In genomic region chr5:80140496-80140895, GRCh38 we compare ENCODE assay signal across 9 cellular contexts.
A peak's percentile ranks its signal among the peaks of the same experiment; 100 is the strongest.
DNase-seq lines count a peak whose midpoint lies in the region; ATAC-seq and TF ChIP-seq lines count a peak whose summit lies in the region.
"Had no signal": no experiment of that assay in that cellular context is flagged by ENCODE, and none has a peak within 500 bp of the region (broad histone marks: within the 10 kb centered on the region; RNA-seq: fewer than 3 reads in every experiment).

No MANE protein-coding gene starts in this region.

- TF ChIP-seq EP300 in SK-N-SH (IDR thresholded peaks at IDR 0.05; ENCODE audit: borderline replicate concordance in 1 of 2, low read depth in 1 of 2, low read length in 1 of 2) = no peak

- H4K20me1 ChIP-seq in SK-N-SH (ENCODE audit: insufficient read depth) = no peaks in the 10 kb centered on the region

- H3K27ac Mint-ChIP-seq in T-helper 17 cell = peak overlapping the region; percentile 99
- peak overlapping the region; percentile 84 for H3K27ac Mint-ChIP-seq in activated naive CD4-positive, alpha-beta T cell treated with anti-CD3 and anti-CD28 coated beads for 36 hours
- H3K27ac Mint-ChIP-seq in stimulated activated naive CD8-positive, alpha-beta T cell treated with anti-CD3 and anti-CD28 coated beads, Interleukin-15, amount 100 ng/mL, for 72 hours = peak overlapping the region; percentile 91 to 97

- no peaks in the 10 kb centered on the region for H3K27me3 ChIP-seq in muscle layer of duodenum (ENCODE audit: low read depth, low read length)
- H3K27me3 ChIP-seq in SK-N-SH (ENCODE audit: insufficient read depth) = no peaks in the 10 kb centered on the region

- no peak for TF ChIP-seq CTCF in SK-N-SH (IDR thresholded peaks at IDR 0.05)

- no peaks in the 10 kb centered on the region for H3K9me3 ChIP-seq in T-helper 17 cell (ENCODE audit: control insufficient read depth, low read length, poor library complexity, severe bottlenecking)
- no peaks in the 10 kb centered on the region for H3K9me3 ChIP-seq in muscle layer of duodenum (ENCODE audit: control insufficient read depth in 1 of 2, low read length in 2 of 2)
- H3K9me3 ChIP-seq in SK-N-SH = no peaks in the 10 kb centered on the region

- peaks cover 11% of the 10 kb centered on the region for H3K36me3 Mint-ChIP-seq in T-helper 17 cell (ENCODE audit: low read depth)
- H3K36me3 Mint-ChIP-seq in activated naive CD4-positive, alpha-beta T cell treated with anti-CD3 and anti-CD28 coated beads for 36 hours (ENCODE audit: low read depth) = peaks cover 24% of the 10 kb centered on the region

- ATAC-seq in T-helper 17 cell (peak; percentile 0), GM18502 (IDR thresholded peaks at IDR 0.05; ENCODE audit: poor library complexity, unreplicated experiment) (no peak), GM18867 (IDR thresholded peaks at IDR 0.05; ENCODE audit: unreplicated experiment) (no peak)
- ATAC-seq in stimulated activated naive CD8-positive, alpha-beta T cell treated with anti-CD3 and anti-CD28 coated beads, Interleukin-15, amount 100 ng/mL, for 72 hours = peak; percentile 77

- intact Hi-C loops in activated naive CD4-positive, alpha-beta T cell treated with anti-CD3 and anti-CD28 coated beads for 36 hours (cut with micrococcal nuclease) = loop anchor here (2.0 kb wide), 1 partner anchor 40 kb away; no protein-coding TSS in a partner anchor

- DNase-seq in T-helper 17 cell (no peak), SK-N-SH (no peak), NCI-H774 (lab: John Stamatoyannopoulos, UW) (no peak)
- DNase-seq in activated naive CD4-positive, alpha-beta T cell treated with anti-CD3 and anti-CD28 coated beads for 36 hours = peak; percentile 70
- DNase-seq in stimulated activated naive CD8-positive, alpha-beta T cell treated with anti-CD3 and anti-CD28 coated beads, Interleukin-15, amount 100 ng/mL, for 72 hours = no peak
- DNase-seq: NCI-H2227 treated with DMSO at 0.1 percent for 48 hours had no signal

- no peaks in the 10 kb centered on the region for H3K27me3 Mint-ChIP-seq in T-helper 17 cell
- H3K27me3 Mint-ChIP-seq in activated naive CD4-positive, alpha-beta T cell treated with anti-CD3 and anti-CD28 coated beads for 36 hours (ENCODE audit: low read depth) = no peaks in the 10 kb centered on the region
- H3K27me3 Mint-ChIP-seq in stimulated activated naive CD8-positive, alpha-beta T cell treated with anti-CD3 and anti-CD28 coated beads, Interleukin-15, amount 100 ng/mL, for 72 hours = no peaks in the 10 kb centered on the region

- WGBS in SK-N-SH (ENCODE audit: low lambda C conversion rate) = 96% methylated on average over 3 of the region's 3 CpGs

- H3K4me1 ChIP-seq in muscle layer of duodenum (ENCODE audit: control insufficient read depth in 1 of 2, insufficient read depth in 2 of 2, low read length in 2 of 2) = peaks cover 7 to 31% of the 10 kb centered on the region in 2 donors
- peaks cover 0 to 6% of the 10 kb centered on the region in 2 experiments; a peak in 1 of 4 replicates for H3K4me1 ChIP-seq in SK-N-SH (ENCODE audit: control insufficient read depth in 1 of 2, insufficient read depth in 2 of 2, low read depth in 1 of 2, low read length in 1 of 2)

- H3K36me3 ChIP-seq in muscle layer of duodenum (ENCODE audit: control insufficient read depth in 1 of 2, insufficient read depth in 2 of 2, low read length in 2 of 2) (peaks cover 2 to 4% of the 10 kb centered on the region in 2 donors), SK-N-SH (replicated peaks in 1 of 2; ENCODE audit: control insufficient read depth in 1 of 2, insufficient read depth in 2 of 2, low read length in 1 of 2) (no peaks in the 10 kb centered on the region)

- no peak overlapping the region for H3K4me2 ChIP-seq in SK-N-SH

- H3K9ac ChIP-seq in SK-N-SH = no peak overlapping the region

- TF ChIP-seq RAD21 in SK-N-SH (IDR thresholded peaks at IDR 0.05; ENCODE audit: low read length) = no peak

- no peaks in the 10 kb centered on the region for H3K9me3 Mint-ChIP-seq in activated naive CD4-positive, alpha-beta T cell treated with anti-CD3 and anti-CD28 coated beads for 36 hours
- H3K9me3 Mint-ChIP-seq in stimulated activated naive CD8-positive, alpha-beta T cell treated with anti-CD3 and anti-CD28 coated beads, Interleukin-15, amount 100 ng/mL, for 72 hours = peaks cover 0 to 3% of the 10 kb centered on the region in 2 donors

- POLR2A ChIA-PET in SK-N-SH (lab: Yijun Ruan, JAX) = no interaction called here

- no peaks in the 10 kb centered on the region for H3K9me2 ChIP-seq in SK-N-SH

- H3K27ac ChIP-seq in muscle layer of duodenum (ENCODE audit: low read length) = peak overlapping the region; percentile 11
- no peak overlapping the region; a peak in 1 of 4 replicates for H3K27ac ChIP-seq in SK-N-SH (ENCODE audit: low read depth in 2 of 2, low read length in 1 of 2)

- CTCF ChIA-PET in activated naive CD4-positive, alpha-beta T cell treated with anti-CD3 and anti-CD28 coated beads for 36 hours (lab: Charles Lee) = interaction anchor here (0.6 to 1.2 kb wide), 3 partner anchors 24 to 114 kb away, joined by 3 read pairs; no protein-coding TSS in a partner anchor
- CTCF ChIA-PET in SK-N-SH (lab: Yijun Ruan, JAX) = interaction anchor here (0.9 to 2.1 kb wide), 2 partner anchors 13 to 65 kb away, joined by 3 to 7 read pairs; no protein-coding TSS in a partner anchor

- no peaks in the 10 kb centered on the region for H3K79me2 ChIP-seq in SK-N-SH (ENCODE audit: insufficient read depth)

- peaks cover 4% of the 10 kb centered on the region for H3F3A ChIP-seq in SK-N-SH (replicated peaks; ENCODE audit: insufficient read depth)

- H3K4me3 ChIP-seq in muscle layer of duodenum (ENCODE audit: low read depth in 1 of 2, low read length in 2 of 2) (no peak overlapping the region), SK-N-SH (ENCODE audit: low read depth in 2 of 2, low read length in 1 of 2) (no peak overlapping the region)

- H3K4me1 Mint-ChIP-seq in T-helper 17 cell = peaks cover 73% of the 10 kb centered on the region
- peaks cover 76% of the 10 kb centered on the region for H3K4me1 Mint-ChIP-seq in activated naive CD4-positive, alpha-beta T cell treated with anti-CD3 and anti-CD28 coated beads for 36 hours (ENCODE audit: low read depth)
- peaks cover 75% of the 10 kb centered on the region for H3K4me1 Mint-ChIP-seq in stimulated activated naive CD8-positive, alpha-beta T cell treated with anti-CD3 and anti-CD28 coated beads, Interleukin-15, amount 100 ng/mL, for 72 hours

- no peak overlapping the region for H2AFZ ChIP-seq in SK-N-SH (ENCODE audit: low read depth)

- peak overlapping the region; percentile 80 for H3K4me3 Mint-ChIP-seq in T-helper 17 cell
- no peak overlapping the region for H3K4me3 Mint-ChIP-seq in activated naive CD4-positive, alpha-beta T cell treated with anti-CD3 and anti-CD28 coated beads for 36 hours
- H3K4me3 Mint-ChIP-seq in stimulated activated naive CD8-positive, alpha-beta T cell treated with anti-CD3 and anti-CD28 coated beads, Interleukin-15, amount 100 ng/mL, for 72 hours = peak overlapping the region; percentile 64 to 66

TF ChIP-seq in SK-N-SH, 30 proteins besides CTCF, POLR2A, EP300 and RAD21:
- TF ChIP-seq REST (IDR thresholded peaks at IDR 0.05; ENCODE audit: low read depth, low read length) = no peak
- TF ChIP-seq SIN3A (IDR thresholded peaks at IDR 0.05; ENCODE audit: borderline replicate concordance, low read depth, low read length) = no peak
- TF ChIP-seq RCOR1 (IDR thresholded peaks at IDR 0.05; ENCODE audit: low read length) = no peak
- no peak for TF ChIP-seq POLR2AphosphoS5 (IDR thresholded peaks at IDR 0.05; ENCODE audit: low read depth, low read length)
- TF ChIP-seq GABPA (IDR thresholded peaks at IDR 0.05; ENCODE audit: low read depth) = no peak
- no peak for TF ChIP-seq GATA2 (CRISPR knock-in tag; IDR thresholded peaks at IDR 0.05)
- no peak for TF ChIP-seq MXI1 (IDR thresholded peaks at IDR 0.05; ENCODE audit: low read depth, low read length)
- no peak for TF ChIP-seq TCF12 (IDR thresholded peaks at IDR 0.05)
- no peak for TF ChIP-seq NFIC (IDR thresholded peaks at IDR 0.05; ENCODE audit: borderline replicate concordance)
- TF ChIP-seq JUND (IDR thresholded peaks at IDR 0.05) = no peak
- no peak for TF ChIP-seq USF1 (IDR thresholded peaks at IDR 0.05; ENCODE audit: borderline replicate concordance, low read depth)
- TF ChIP-seq MEF2A (IDR thresholded peaks at IDR 0.05; ENCODE audit: borderline replicate concordance, low read depth) = no peak

Comparison
In these comparisons a context has a peak if more than half of its experiments do, and no peak if none do; other contexts are left out.
1. ATAC-seq: peak in T-helper 17 cell (single experiment) and stimulated activated naive CD8-positive, alpha-beta T cell treated with anti-CD3 and anti-CD28 coated beads, Interleukin-15, amount 100 ng/mL, for 72 hours (single experiment); none in GM18502 (single experiment) and GM18867 (single experiment).
2. Peak in every context shown above with its lines, with median percentiles within 50 percentile points of each other: H3K27ac Mint-ChIP-seq.